13 cellular contexts compared by ENCODE assay signal in genomic region chr9:125405938-125406811, GRCh38.
DNase-seq lines count a peak whose midpoint lies in the region; ATAC-seq, FAIRE-seq and TF ChIP-seq lines count a peak whose summit lies in the region.
"Had no signal": no experiment of that assay in that cellular context is flagged by ENCODE, and none has a peak within 500 bp of the region (broad histone marks: within the 10 kb centered on the region; RNA-seq: fewer than 3 reads in every experiment).

No MANE protein-coding gene starts in this region.

- H3K27ac Mint-ChIP-seq in neural crest cell (ENCODE audit: unreplicated experiment) = no peak overlapping the region

- peak overlapping the region; percentile 13 for H3K4me3 Mint-ChIP-seq in neural crest cell

- ATAC-seq in HG02642 (IDR thresholded peaks at IDR 0.05; ENCODE audit: poor library complexity, unreplicated experiment) (no peak), GM18858 (IDR thresholded peaks at IDR 0.05; ENCODE audit: unreplicated experiment) (no peak), HG02840 (IDR thresholded peaks at IDR 0.05; ENCODE audit: low FRiP score, unreplicated experiment) (no peak)
- ATAC-seq: left cardiac atrium; naive thymus-derived CD8-positive, alpha-beta T cell had no signal

- H3K36me3 Mint-ChIP-seq in neural crest cell (ENCODE audit: low read depth) = peaks cover 4% of the 10 kb centered on the region
- H3K36me3 Mint-ChIP-seq: naive thymus-derived CD8-positive, alpha-beta T cell had no signal

- peaks cover 3% of the 10 kb centered on the region for H3K27me3 Mint-ChIP-seq in neural crest cell (ENCODE audit: low read depth)

- H3K27me3 ChIP-seq in bronchial epithelial cell (ENCODE audit: control insufficient read depth, insufficient read depth, low read length) = no peaks in the 10 kb centered on the region

- H3K9me3 Mint-ChIP-seq in neural crest cell = peaks cover 6% of the 10 kb centered on the region
- H3K9me3 Mint-ChIP-seq: naive thymus-derived CD8-positive, alpha-beta T cell had no signal

- H3K4me3 ChIP-seq in bronchial epithelial cell (ENCODE audit: low read depth, low read length) = no peak overlapping the region
- H3K4me3 ChIP-seq: suprapubic skin had no signal

- TF ChIP-seq CTCF in bronchial epithelial cell (IDR thresholded peaks at IDR 0.05; ENCODE audit: insufficient read depth, low read length, severe bottlenecking) (no peak), neural crest cell (conservative IDR thresholded peaks at IDR 0.05) (no peak)

- no peak for FAIRE-seq in bronchial epithelial cell (lab: Jason Lieb, UNC)
- FAIRE-seq: GM19239 had no signal

- H3K36me3 ChIP-seq in bronchial epithelial cell (ENCODE audit: control insufficient read depth, insufficient read depth, low read length) = no peaks in the 10 kb centered on the region
- H3K36me3 ChIP-seq: suprapubic skin had no signal

- H3K4me1 Mint-ChIP-seq in neural crest cell = peaks cover 13% of the 10 kb centered on the region

- DNase-seq in ELR (ENCODE audit: low read depth) (peak; percentile 86), NCI-H460 (ENCODE audit: extremely low read depth, low read depth) (peak; percentile 16), bronchial epithelial cell (ENCODE audit: low read depth) (peak; percentile 65), neural crest cell (ENCODE audit: low read depth, low spot score) (no peak)
- DNase-seq: GOT3; left cardiac atrium; naive thymus-derived CD8-positive, alpha-beta T cell; T1000 had no signal
